21 cellular contexts compared by ENCODE assay signal in genomic region chr17:7460850-7461660, GRCh38. TPM values are rescaled to one million over a fixed set of nuclear protein-coding genes. Genes with fewer than 3 reads are reported as not detected.
A peak's percentile ranks its signal among the peaks of the same experiment; 100 is the strongest.
DNase-seq lines count a peak whose midpoint lies in the region; ATAC-seq and FAIRE-seq lines count a peak whose summit lies in the region.
"Had no signal": no experiment of that assay in that cellular context is flagged by ENCODE, and none has a peak within 500 bp of the region (broad histone marks: within the 10 kb centered on the region; RNA-seq: fewer than 3 reads in every experiment).

No MANE protein-coding gene starts in this region.

- no peak overlapping the region for H3K4me3 ChIP-seq in CD8-positive, alpha-beta memory T cell (ENCODE audit: low read length)
- H3K4me3 ChIP-seq: SJCRH30 had no signal

- H3K4me1 ChIP-seq in CD8-positive, alpha-beta memory T cell (ENCODE audit: insufficient read depth, low read length): peaks cover 6% of the 10 kb centered on the region
- H3K4me1 ChIP-seq: SJCRH30 had no signal

- DNase-seq in activated T-cell treated with anti-CD3 and anti-CD28 coated beads, Interleukin-2, amount 50 U/mL, for 72 hours: no peak
- DNase-seq in activated T-cell treated with anti-CD3 and anti-CD28 coated beads for 4 hours: no peak
- DNase-seq in epidermal melanocyte (ENCODE audit: insufficient read length, low spot score): peak; percentile 12
- DNase-seq in stimulated activated effector memory CD8-positive, alpha-beta T cell treated with anti-CD3 and anti-CD28 coated beads, Interleukin-12 subunit alpha, Interleukin-12 subunit beta, amount 100 ng/mL, for 72 hours (ENCODE audit: low spot score in 2 of 2): no peak
- DNase-seq in CD8-positive, alpha-beta memory T cell: no peak
- DNase-seq in RCC 7860 (ENCODE audit: low spot score): no peak
- DNase-seq: 8988T; amygdala; foreskin fibroblast; GOT3; left colon; midbrain; NCI-H1092; NCI-H510A treated with DMSO at 0.1 percent for 48 hours; SJCRH30; stimulated activated naive CD8-positive, alpha-beta T cell treated with anti-CD3 and anti-CD28 coated beads, Interleukin-15, amount 100 ng/mL, for 72 hours; T-helper 2 cell had no signal

- no peak for ATAC-seq in activated T-cell treated with anti-CD3 and anti-CD28 coated beads, Interleukin-2, amount 50 U/mL, for 72 hours (replicated peaks in 1 of 2)
- no peak for ATAC-seq in stimulated activated effector memory CD8-positive, alpha-beta T cell treated with anti-CD3 and anti-CD28 coated beads, Interleukin-12 subunit alpha, Interleukin-12 subunit beta, amount 100 ng/mL, for 72 hours
- ATAC-seq: activated CD4-positive, CD25-positive, alpha-beta regulatory T cell treated with anti-CD3 and anti-CD28 coated beads, Interleukin-2, amount 50 U/mL, for 24 hours; left colon; stimulated activated naive CD8-positive, alpha-beta T cell treated with anti-CD3 and anti-CD28 coated beads, Interleukin-15, amount 100 ng/mL, for 72 hours had no signal

- H3K4me3 Mint-ChIP-seq in activated T-cell treated with anti-CD3 and anti-CD28 coated beads, Interleukin-2, amount 50 U/mL, for 72 hours: no peak overlapping the region
- H3K4me3 Mint-ChIP-seq in stimulated activated effector memory CD8-positive, alpha-beta T cell treated with anti-CD3 and anti-CD28 coated beads, Interleukin-12 subunit alpha, Interleukin-12 subunit beta, amount 100 ng/mL, for 72 hours: no peak overlapping the region
- no peak overlapping the region for H3K4me3 Mint-ChIP-seq in CD8-positive, alpha-beta memory T cell
- H3K4me3 Mint-ChIP-seq: stimulated activated naive CD8-positive, alpha-beta T cell treated with anti-CD3 and anti-CD28 coated beads, Interleukin-15, amount 100 ng/mL, for 72 hours had no signal

- no peaks in the 10 kb centered on the region for H3K36me3 ChIP-seq in CD8-positive, alpha-beta memory T cell (ENCODE audit: insufficient read depth, low read length)

- H3K27me3 ChIP-seq in CD8-positive, alpha-beta memory T cell (ENCODE audit: insufficient read depth, low read length, poor library complexity, severe bottlenecking): no peaks in the 10 kb centered on the region
- H3K27me3 ChIP-seq: SJCRH30 had no signal

- H3K4me1 Mint-ChIP-seq in activated T-cell treated with anti-CD3 and anti-CD28 coated beads, Interleukin-2, amount 50 U/mL, for 72 hours (ENCODE audit: low read depth): peaks cover 13% of the 10 kb centered on the region
- peaks cover 14% of the 10 kb centered on the region for H3K4me1 Mint-ChIP-seq in stimulated activated effector memory CD8-positive, alpha-beta T cell treated with anti-CD3 and anti-CD28 coated beads, Interleukin-12 subunit alpha, Interleukin-12 subunit beta, amount 100 ng/mL, for 72 hours
- H3K4me1 Mint-ChIP-seq in CD8-positive, alpha-beta memory T cell: peaks cover 7 to 9% (median 7%) of the 10 kb centered on the region in 3 donors

- no peaks in the 10 kb centered on the region for H3K27me3 Mint-ChIP-seq in activated T-cell treated with anti-CD3 and anti-CD28 coated beads, Interleukin-2, amount 50 U/mL, for 72 hours (ENCODE audit: low read depth)
- H3K27me3 Mint-ChIP-seq in CD8-positive, alpha-beta memory T cell: no peaks in the 10 kb centered on the region
- H3K27me3 Mint-ChIP-seq: stimulated activated naive CD8-positive, alpha-beta T cell treated with anti-CD3 and anti-CD28 coated beads, Interleukin-15, amount 100 ng/mL, for 72 hours had no signal

- CTCF ChIA-PET in CD8-positive, alpha-beta memory T cell (lab: Charles Lee): interaction anchor here (0.7 to 1.9 kb wide), 3 partner anchors 25 to 100 kb away, joined by 3 to 4 read pairs (median 3); no protein-coding TSS in a partner anchor

- POLR2A ChIA-PET in CD8-positive, alpha-beta memory T cell (lab: Charles Lee): no interaction called here

- peak overlapping the region; percentile 29 for H3K27ac Mint-ChIP-seq in activated T-cell treated with anti-CD3 and anti-CD28 coated beads, Interleukin-2, amount 50 U/mL, for 72 hours
- peak overlapping the region; percentile 71 for H3K27ac Mint-ChIP-seq in stimulated activated effector memory CD8-positive, alpha-beta T cell treated with anti-CD3 and anti-CD28 coated beads, Interleukin-12 subunit alpha, Interleukin-12 subunit beta, amount 100 ng/mL, for 72 hours
- peak overlapping the region in 4 of 8 donors; percentile 9 to 70 (median 49) for H3K27ac Mint-ChIP-seq in CD8-positive, alpha-beta memory T cell

- no peaks in the 10 kb centered on the region for H3K9me3 ChIP-seq in CD8-positive, alpha-beta memory T cell (ENCODE audit: low read length)
- H3K9me3 ChIP-seq: SJCRH30 had no signal

- no peaks in the 10 kb centered on the region for H3K9me3 Mint-ChIP-seq in activated T-cell treated with anti-CD3 and anti-CD28 coated beads, Interleukin-2, amount 50 U/mL, for 72 hours
- no peaks in the 10 kb centered on the region for H3K9me3 Mint-ChIP-seq in stimulated activated effector memory CD8-positive, alpha-beta T cell treated with anti-CD3 and anti-CD28 coated beads, Interleukin-12 subunit alpha, Interleukin-12 subunit beta, amount 100 ng/mL, for 72 hours
- no peaks in the 10 kb centered on the region for H3K9me3 Mint-ChIP-seq in CD8-positive, alpha-beta memory T cell
- H3K9me3 Mint-ChIP-seq: stimulated activated naive CD8-positive, alpha-beta T cell treated with anti-CD3 and anti-CD28 coated beads, Interleukin-15, amount 100 ng/mL, for 72 hours had no signal

- FAIRE-seq in RCC 7860 (lab: Jason Lieb, UNC): no peak

- H3K27ac ChIP-seq in CD8-positive, alpha-beta memory T cell (ENCODE audit: low read depth, low read length): no peak overlapping the region
- H3K27ac ChIP-seq: C4-2B, SJCRH30 had no signal

- peaks cover 0 to 1% of the 10 kb centered on the region in 2 donors for H3K36me3 Mint-ChIP-seq in activated T-cell treated with anti-CD3 and anti-CD28 coated beads, Interleukin-2, amount 50 U/mL, for 72 hours (ENCODE audit: insufficient read depth in 2 of 2)
- H3K36me3 Mint-ChIP-seq in stimulated activated effector memory CD8-positive, alpha-beta T cell treated with anti-CD3 and anti-CD28 coated beads, Interleukin-12 subunit alpha, Interleukin-12 subunit beta, amount 100 ng/mL, for 72 hours: peaks cover 81% of the 10 kb centered on the region
- peaks cover 0 to 39% (median 7%) of the 10 kb centered on the region in 3 donors for H3K36me3 Mint-ChIP-seq in CD8-positive, alpha-beta memory T cell

RNA-seq across cellular contexts. Expression of gene CHRNB1, which starts 16.2 kb away (rescaled TPM):
- 10 to 100 TPM; 25.5 to 26.8 TPM for total RNA-seq in activated T-cell treated with anti-CD3 and anti-CD28 coated beads, Interleukin-2, amount 50 U/mL, for 72 hours
- total RNA-seq in CD8-positive, alpha-beta memory T cell: 1 to 10 TPM; 6.0 to 6.3 TPM
- polyA plus RNA-seq in CD8-positive, alpha-beta memory T cell: 24.7 TPM

RNA-seq across cellular contexts. Expression of gene ZBTB4, which starts 18.4 kb away (rescaled TPM):
- 10 to 100 TPM; 28.5 to 29.0 TPM for total RNA-seq in activated T-cell treated with anti-CD3 and anti-CD28 coated beads, Interleukin-2, amount 50 U/mL, for 72 hours
- total RNA-seq in CD8-positive, alpha-beta memory T cell: 10 to 100 TPM; 22.8 to 23.1 TPM
- 24.1 TPM for polyA plus RNA-seq in CD8-positive, alpha-beta memory T cell

RNA-seq across cellular contexts. Expression of gene SLC35G6, which starts 20.2 kb away (rescaled TPM):
- total RNA-seq in activated T-cell treated with anti-CD3 and anti-CD28 coated beads, Interleukin-2, amount 50 U/mL, for 72 hours: under 1 TPM in 1 of 2 donors, not detected in 1; 0.25 TPM
- total RNA-seq in CD8-positive, alpha-beta memory T cell: not detected
- polyA plus RNA-seq in CD8-positive, alpha-beta memory T cell: 0.12 TPM
- total RNA-seq: left colon, renal cortical epithelial cell, SJCRH30, urinary bladder had no signal
- polyA plus RNA-seq: urinary bladder had no signal

RNA-seq across cellular contexts. Expression of gene FGF11, which starts 21.7 kb away (rescaled TPM):
- total RNA-seq in activated T-cell treated with anti-CD3 and anti-CD28 coated beads, Interleukin-2, amount 50 U/mL, for 72 hours: 1 to 10 TPM; 4.9 to 5.3 TPM
- 1 to 10 TPM in 1 of 2 experiments, under 1 TPM in 1; 0.85 to 1.1 TPM for total RNA-seq in CD8-positive, alpha-beta memory T cell
- 0.12 TPM for polyA plus RNA-seq in CD8-positive, alpha-beta memory T cell

RNA-seq across cellular contexts. Expression of gene POLR2A, which starts 23.1 kb away (rescaled TPM):
- total RNA-seq in activated T-cell treated with anti-CD3 and anti-CD28 coated beads, Interleukin-2, amount 50 U/mL, for 72 hours: 100 to 1,000 TPM; 211 to 249 TPM
- total RNA-seq in CD8-positive, alpha-beta memory T cell: 100 to 1,000 TPM; 190 to 192 TPM
- polyA plus RNA-seq in CD8-positive, alpha-beta memory T cell: 69.6 TPM
